In genomic region chrX:124981420-124981819, GRCh38 we compare ENCODE assay signal across 11 cellular contexts. TPM values are rescaled to one million over a fixed set of nuclear protein-coding genes. Genes with fewer than 3 reads are reported as not detected.
DNase-seq lines count a peak whose midpoint lies in the region; ATAC-seq and TF ChIP-seq lines count a peak whose summit lies in the region.
"Had no signal": no experiment of that assay in that cellular context is flagged by ENCODE, and none has a peak within 500 bp of the region (broad histone marks: within the 10 kb centered on the region; RNA-seq: fewer than 3 reads in every experiment).

No MANE protein-coding gene starts in this region.

- H3K4me3 Mint-ChIP-seq in nephron progenitor cell: no peak overlapping the region
- H3K4me3 Mint-ChIP-seq: CD4-positive, CD25-positive, alpha-beta regulatory T cell had no signal

- ATAC-seq in left lobe of liver: peak; percentile 69

- no peaks in the 10 kb centered on the region for H3K36me3 Mint-ChIP-seq in nephron progenitor cell (ENCODE audit: low read depth)
- H3K36me3 Mint-ChIP-seq: CD4-positive, CD25-positive, alpha-beta regulatory T cell had no signal

- H3K27me3 Mint-ChIP-seq in nephron progenitor cell (ENCODE audit: low read depth, poor library complexity): no peaks in the 10 kb centered on the region
- H3K27me3 Mint-ChIP-seq: CD4-positive, CD25-positive, alpha-beta regulatory T cell had no signal

- no peak overlapping the region for H3K27ac Mint-ChIP-seq in nephron progenitor cell
- H3K27ac Mint-ChIP-seq: CD4-positive, CD25-positive, alpha-beta regulatory T cell had no signal

- DNase-seq in NCI-H2081 (lab: John Stamatoyannopoulos, UW) (peak; percentile 2 to 56), NCI-H2081 treated with DMSO at 0.1 percent for 48 hours (lab: John Stamatoyannopoulos, UW) (no peak), NCI-H1092 (lab: John Stamatoyannopoulos, UW) (peak; percentile 61), NCI-H446 treated with DMSO at 0.1 percent for 48 hours (lab: John Stamatoyannopoulos, UW) (peak; percentile 97), left lobe of liver (ENCODE audit: low spot score) (no peak), nephron progenitor cell (no peak)
- no peak for DNase-seq in central memory CD4-positive, alpha-beta T cell
- DNase-seq: 8988T; CD4-positive, CD25-positive, alpha-beta regulatory T cell; DMS79; GDM1 had no signal

- H3K4me1 Mint-ChIP-seq in nephron progenitor cell: no peaks in the 10 kb centered on the region
- H3K4me1 Mint-ChIP-seq: CD4-positive, CD25-positive, alpha-beta regulatory T cell had no signal

- TF ChIP-seq CTCF in nephron progenitor cell (IDR thresholded peaks at IDR 0.05): no peak

- no peaks in the 10 kb centered on the region for H3K9me3 Mint-ChIP-seq in nephron progenitor cell

RNA-seq across cellular contexts. Expression of gene TENM1, which starts 17.8 kb away (rescaled TPM):
- 8.7 TPM for total RNA-seq in left lobe of liver

Comparison
In these comparisons a context has a peak if more than half of its experiments do, and no peak if none do; other contexts are left out.
1. DNase-seq: peak in NCI-H2081 (2 of 2), NCI-H1092 (single experiment) and NCI-H446 treated with DMSO at 0.1 percent for 48 hours (single experiment); none in NCI-H2081 treated with DMSO at 0.1 percent for 48 hours (single experiment), left lobe of liver (single experiment), nephron progenitor cell (single experiment) and central memory CD4-positive, alpha-beta T cell (single experiment).